16 cellular contexts compared by ENCODE assay signal in the genomic region with DNA sequence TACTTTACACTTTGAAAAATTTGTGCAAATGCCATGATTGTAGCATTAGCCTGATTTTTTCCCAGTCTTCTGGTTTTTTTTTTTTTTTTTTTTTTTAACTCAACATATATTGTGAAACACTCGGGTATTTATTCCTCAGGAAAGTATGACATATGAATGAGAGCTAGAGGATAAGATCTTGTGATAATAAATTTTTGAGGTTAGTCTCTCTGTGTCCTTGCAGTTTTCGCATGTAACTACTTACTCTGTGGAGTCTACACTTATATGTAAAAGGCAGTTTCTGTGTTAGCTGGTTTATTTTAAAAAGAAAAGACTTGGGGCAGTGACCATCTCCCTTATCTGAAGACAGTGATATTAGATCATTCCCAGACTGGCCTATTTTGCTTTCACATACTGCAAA.
A peak's percentile ranks its signal among the peaks of the same experiment; 100 is the strongest.
DNase-seq lines count a peak whose midpoint lies in the region; TF ChIP-seq lines count a peak whose summit lies in the region.
"Had no signal": no experiment of that assay in that cellular context is flagged by ENCODE, and none has a peak within 500 bp of the region (broad histone marks: within the 10 kb centered on the region; RNA-seq: fewer than 3 reads in every experiment).

No MANE protein-coding gene starts in this region.

- H3K18ac ChIP-seq in mesenchymal stem cell (ENCODE audit: low read depth in 1 of 2, low read length in 2 of 2), result no peak overlapping the region

- no peak overlapping the region for H4K91ac ChIP-seq in mesenchymal stem cell (ENCODE audit: low read length)

- H3K4ac ChIP-seq in mesenchymal stem cell (ENCODE audit: low read depth in 1 of 2, low read length in 2 of 2), result no peak overlapping the region

- dilution Hi-C loops in mammary epithelial cell (cut with HindIII; ENCODE audit: low sequenced_read_pairs), result no loop called here

- no peak overlapping the region for H3K14ac ChIP-seq in mesenchymal stem cell (ENCODE audit: low read length in 2 of 2)

- H2BK12ac ChIP-seq in mesenchymal stem cell (ENCODE audit: low read length in 2 of 2), result no peak overlapping the region

- no peaks in the 10 kb centered on the region for H3K79me1 ChIP-seq in mesenchymal stem cell (replicated peaks; ENCODE audit: low read length, poor library complexity, severe bottlenecking)

- TF ChIP-seq CTCF in mammary epithelial cell (conservative IDR thresholded peaks at IDR 0.05 in 1 of 2, IDR thresholded peaks at IDR 0.05 in 1 of 2; ENCODE audit: extremely low read depth in 1 of 2, insufficient read depth in 1 of 2, low read depth in 1 of 2, low read length in 2 of 2), result no peak
- TF ChIP-seq CTCF in MCF 10A (IDR thresholded peaks at IDR 0.05; ENCODE audit: unreplicated experiment), result no peak
- no peak for TF ChIP-seq CTCF in fibroblast of mammary gland (conservative IDR thresholded peaks at IDR 0.05; ENCODE audit: control insufficient read depth, insufficient read depth, low read depth, low read length)
- TF ChIP-seq CTCF in endothelial cell (IDR thresholded peaks at IDR 0.05; ENCODE audit: unreplicated experiment), result no peak
- no peak for TF ChIP-seq CTCF in GM20000 (IDR thresholded peaks at IDR 0.05; ENCODE audit: extremely low read depth, missing control alignments)

- H3K4me3 Mint-ChIP-seq in MCF 10A (ENCODE audit: unreplicated experiment) (no peak overlapping the region), endothelial cell (ENCODE audit: unreplicated experiment) (no peak overlapping the region)
- H3K4me3 Mint-ChIP-seq: CD8-positive, alpha-beta T cell had no signal

- no peaks in the 10 kb centered on the region for H3K36me3 ChIP-seq in mammary epithelial cell (ENCODE audit: insufficient read depth, low read length)
- H3K36me3 ChIP-seq in mesenchymal stem cell (ENCODE audit: control insufficient read depth in 1 of 2, insufficient read depth in 2 of 2, low read depth in 1 of 2, low read length in 2 of 2), result no peaks in the 10 kb centered on the region

- H2AK5ac ChIP-seq in mesenchymal stem cell (ENCODE audit: low read length, severe bottlenecking), result no peak overlapping the region

- H3K9me3 Mint-ChIP-seq in MCF 10A (ENCODE audit: unreplicated experiment), result no peaks in the 10 kb centered on the region
- no peaks in the 10 kb centered on the region for H3K9me3 Mint-ChIP-seq in endothelial cell (ENCODE audit: unreplicated experiment)

- H3K27ac ChIP-seq in mammary epithelial cell (ENCODE audit: insufficient read depth, low read depth, low read length) (no peak overlapping the region), mesenchymal stem cell (ENCODE audit: low read length, poor library complexity, severe bottlenecking) (no peak overlapping the region)
- H3K27ac ChIP-seq: BLaER1 treated with 17β-estradiol and CSF1 and Interleukin-3, amounts not matched to agents 10 nM and 100 nM; GM23248 had no signal

- H2BK15ac ChIP-seq in mesenchymal stem cell (ENCODE audit: low read depth, poor library complexity, severe bottlenecking), result no peak overlapping the region

- H2BK5ac ChIP-seq in mesenchymal stem cell (ENCODE audit: low read depth, low read length, poor library complexity, severe bottlenecking), result no peak overlapping the region

- in situ Hi-C loops in mammary epithelial cell (cut with MboI; ENCODE audit: low sequenced_read_pairs in 2 of 2), result no loop called here

- H3K4me2 ChIP-seq in mammary epithelial cell (ENCODE audit: insufficient read depth, low read depth, low read length) (no peak overlapping the region), mesenchymal stem cell (ENCODE audit: low read length, poor library complexity, severe bottlenecking) (no peak overlapping the region)
- H3K4me2 ChIP-seq: BLaER1 treated with 17β-estradiol and CSF1 and Interleukin-3, amounts not matched to agents 10 nM and 100 nM had no signal

- H3K27ac Mint-ChIP-seq in MCF 10A (ENCODE audit: low read depth, unreplicated experiment) (no peak overlapping the region), endothelial cell (ENCODE audit: unreplicated experiment) (no peak overlapping the region)
- H3K27ac Mint-ChIP-seq: CD8-positive, alpha-beta T cell had no signal

- peak; percentile 46 for DNase-seq in mammary epithelial cell
- DNase-seq in MCF 10A (ENCODE audit: unreplicated experiment), result no peak
- DNase-seq in fibroblast of mammary gland (ENCODE audit: low read depth), result peak; percentile 2
- DNase-seq in mesenchymal stem cell, result peak; percentile 29
- DNase-seq in SHP77 (lab: John Stamatoyannopoulos, UW), result no peak
- DNase-seq in endothelial cell (ENCODE audit: low spot score), result no peak
- no peak for DNase-seq in GM20000 (ENCODE audit: low spot score)
- DNase-seq: 8988T; Calu3; CD8-positive, alpha-beta T cell; DMS79 treated with DMSO at 0.1 percent for 48 hours; GF-D8; GM23248; HCEC 1CT had no signal

- H3K4me1 Mint-ChIP-seq in MCF 10A (ENCODE audit: insufficient read depth, unreplicated experiment) (peaks cover 17% of the 10 kb centered on the region), endothelial cell (ENCODE audit: unreplicated experiment) (peaks cover 5% of the 10 kb centered on the region)

- no peaks in the 10 kb centered on the region for H3K79me2 ChIP-seq in mammary epithelial cell (ENCODE audit: insufficient read depth, low read length)

- POLR2A ChIA-PET in MCF 10A (lab: Yijun Ruan, JAX), result no interaction called here

- CTCF ChIA-PET in mammary epithelial cell (lab: Charles Lee; ENCODE audit: low non-redundant PET), result no interaction called here
- CTCF ChIA-PET in MCF 10A (lab: Yijun Ruan, JAX), result interaction anchor here (0.7 kb wide), 1 partner anchor 223 kb away, joined by 4 read pairs; no protein-coding TSS in a partner anchor

- intact Hi-C loops in mammary epithelial cell (cut with micrococcal nuclease), result no loop called here
- intact Hi-C loops in MCF 10A (cut with micrococcal nuclease), result no loop called here

- H4K8ac ChIP-seq in mesenchymal stem cell (ENCODE audit: low read length), result no peak overlapping the region

- BruUV-seq in mammary epithelial cell (replicated peaks; lab: Mats Ljungman, UMichigan) (no TSS peak), MCF 10A (replicated peaks; lab: Mats Ljungman, UMichigan) (no TSS peak)

- 29% methylated on average over 2 of the region's 2 CpGs for WGBS in mammary epithelial cell (ENCODE audit: low coverage, missing lambda C conversion rate)
- WGBS in mesenchymal stem cell, result 76% methylated on average over 2 of the region's 2 CpGs

- H3K4me1 ChIP-seq in mammary epithelial cell (ENCODE audit: insufficient read depth, low read length) (peaks cover 4% of the 10 kb centered on the region), mesenchymal stem cell (ENCODE audit: control insufficient read depth, insufficient read depth, low read depth, low read length) (no peaks in the 10 kb centered on the region)

- no peaks in the 10 kb centered on the region for H3K27me3 Mint-ChIP-seq in MCF 10A (ENCODE audit: insufficient read depth, unreplicated experiment)
- no peaks in the 10 kb centered on the region for H3K27me3 Mint-ChIP-seq in endothelial cell (ENCODE audit: unreplicated experiment)

- H3K9me3 ChIP-seq in mammary epithelial cell (replicated peaks; ENCODE audit: insufficient read depth, low read length) (no peaks in the 10 kb centered on the region), mesenchymal stem cell (ENCODE audit: control insufficient read depth, low read length) (peaks cover 4% of the 10 kb centered on the region)

- no peak overlapping the region for H3K4me3 ChIP-seq in mammary epithelial cell (replicated peaks in 1 of 3; ENCODE audit: insufficient read depth in 1 of 3, low read depth in 2 of 3, low read length in 3 of 3)
- H3K4me3 ChIP-seq in fibroblast of mammary gland (ENCODE audit: control insufficient read depth, low read depth, low read length), result no peak overlapping the region
- no peak overlapping the region for H3K4me3 ChIP-seq in mesenchymal stem cell (ENCODE audit: insufficient read depth in 1 of 2, low read depth in 1 of 2, low read length in 2 of 2)
- H3K4me3 ChIP-seq: BLaER1 treated with 17β-estradiol and CSF1 and Interleukin-3, amounts not matched to agents 10 nM and 100 nM; GM12878; GM23248 had no signal

- H2AFZ ChIP-seq in mammary epithelial cell (ENCODE audit: low read depth, low read length), result peak overlapping the region; percentile 44
- H2AFZ ChIP-seq in mesenchymal stem cell (ENCODE audit: low read depth, low read length), result no peak overlapping the region
- H2AFZ ChIP-seq: GM23248 had no signal

- H3K9ac ChIP-seq in mammary epithelial cell (ENCODE audit: insufficient read depth, low read length) (no peak overlapping the region), mesenchymal stem cell (ENCODE audit: low read length) (no peak overlapping the region)
- H3K9ac ChIP-seq: BLaER1 treated with 17β-estradiol and CSF1 and Interleukin-3, amounts not matched to agents 10 nM and 100 nM; GM23248 had no signal

- no peak overlapping the region for H2BK120ac ChIP-seq in mesenchymal stem cell (ENCODE audit: low read depth, low read length)

- no peak overlapping the region for H3K23ac ChIP-seq in mesenchymal stem cell (ENCODE audit: low read length in 2 of 2)

- H3K36me3 Mint-ChIP-seq in MCF 10A (ENCODE audit: insufficient read depth, unreplicated experiment), result no peaks in the 10 kb centered on the region
- H3K36me3 Mint-ChIP-seq in endothelial cell (ENCODE audit: low read depth, unreplicated experiment), result no peaks in the 10 kb centered on the region
- H3K36me3 Mint-ChIP-seq: CD8-positive, alpha-beta T cell had no signal

- no peaks in the 10 kb centered on the region for H4K20me1 ChIP-seq in mammary epithelial cell (ENCODE audit: insufficient read depth, low read length)
- H4K20me1 ChIP-seq: BLaER1 treated with 17β-estradiol and CSF1 and Interleukin-3, amounts not matched to agents 10 nM and 100 nM had no signal

- no peaks in the 10 kb centered on the region for H3K27me3 ChIP-seq in mammary epithelial cell (ENCODE audit: insufficient read depth, low read length)
- no peaks in the 10 kb centered on the region for H3K27me3 ChIP-seq in mesenchymal stem cell (ENCODE audit: control insufficient read depth in 1 of 2, insufficient read depth in 1 of 2, low read length in 2 of 2)
- H3K27me3 ChIP-seq: BLaER1 treated with 17β-estradiol and CSF1 and Interleukin-3, amounts not matched to agents 10 nM and 100 nM had no signal

Comparison
In these comparisons a context has a peak if more than half of its experiments do, and no peak if none do; other contexts are left out.
1. DNase-seq: peak in mammary epithelial cell (single experiment), fibroblast of mammary gland (single experiment) and mesenchymal stem cell (single experiment); none in MCF 10A (single experiment), SHP77 (0 of 2), endothelial cell (single experiment) and GM20000 (single experiment).